8 cellular contexts compared by ENCODE assay signal in the genomic region with DNA sequence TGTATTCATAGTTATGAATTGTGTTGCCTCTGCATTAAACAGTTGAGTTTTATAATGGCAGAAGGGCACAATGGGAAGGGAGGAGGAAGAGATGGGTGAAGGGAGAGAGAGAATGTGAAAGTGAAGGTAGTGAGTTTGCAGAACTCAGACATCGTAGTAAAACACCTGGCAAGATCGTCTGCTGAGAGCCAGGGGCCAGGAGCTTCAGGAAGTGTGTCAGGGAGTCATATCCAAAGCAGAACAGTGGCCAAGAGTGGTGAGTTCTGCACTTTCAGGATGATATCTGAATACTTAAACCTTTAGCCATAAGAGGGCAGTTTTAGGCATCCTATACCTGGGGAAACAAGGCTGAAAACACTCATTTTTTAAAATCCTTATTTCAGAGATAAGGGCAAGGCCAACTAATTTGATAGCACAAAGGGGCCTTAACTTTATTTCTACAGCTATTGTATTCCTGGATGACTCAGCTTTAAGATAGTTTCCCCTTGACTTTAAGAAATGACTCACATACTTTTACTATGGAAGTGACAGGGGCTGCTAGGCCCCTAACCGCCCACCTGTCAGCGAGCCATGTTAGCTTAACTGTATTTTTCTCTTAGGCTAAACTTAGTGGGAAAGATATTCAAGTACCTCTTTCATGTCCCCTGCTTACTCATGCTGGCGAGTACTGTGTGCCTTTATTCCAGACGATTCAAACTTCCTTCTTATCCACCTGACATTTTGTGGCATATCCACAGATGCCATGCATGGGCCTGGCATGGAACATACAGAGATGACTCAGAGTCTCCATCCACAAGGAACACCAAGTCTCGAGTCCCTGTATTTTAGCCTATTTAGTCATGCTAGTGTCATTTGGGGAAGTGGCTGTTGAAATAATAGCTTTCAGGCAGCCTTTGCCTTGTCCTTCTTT. TPM values are rescaled to one million over a fixed set of nuclear protein-coding genes. Genes with fewer than 3 reads are reported as not detected.
DNase-seq lines count a peak whose midpoint lies in the region; ATAC-seq and TF ChIP-seq lines count a peak whose summit lies in the region.

No MANE protein-coding gene starts in this region.

- no peaks in the 10 kb centered on the region for H3K27me3 ChIP-seq in foreskin keratinocyte

- ATAC-seq in GM21381 (IDR thresholded peaks at IDR 0.05; ENCODE audit: unreplicated experiment) (peak; percentile 69), foreskin keratinocyte (peak; percentile 86)

- peak overlapping the region; percentile 28 for H3K27ac ChIP-seq in foreskin keratinocyte

- peaks cover 32% of the 10 kb centered on the region for H3K4me1 ChIP-seq in foreskin keratinocyte

- peak; percentile 3 for TF ChIP-seq CTCF in foreskin keratinocyte (conservative IDR thresholded peaks at IDR 0.05)

- DNase-seq in COLO829 (ENCODE audit: low spot score) (peak; percentile 73), HK-2 (ENCODE audit: unreplicated experiment) (peak; percentile 33), foreskin keratinocyte (peak; percentile 64 to 86), NCI-H146 (lab: John Stamatoyannopoulos, UW) (no peak), NCI-H2029 (lab: John Stamatoyannopoulos, UW) (no peak)
- peak in 2 of 3 experiments; percentile 26 for DNase-seq in activated CD8-positive, alpha-beta memory T cell treated with anti-CD3 and anti-CD28 coated beads for 48 hours (ENCODE audit: low read depth in 2 of 3, low spot score in 2 of 3)
- peak; percentile 77 for DNase-seq in stimulated activated CD4-positive, alpha-beta T cell treated with anti-CD3 and anti-CD28 coated beads, Interleukin-1b, Interleukin-23, amount 100 ng/mL, for 48 hours

RNA-seq across cellular contexts. Expression of a gene that starts 53.9 kb away (rescaled TPM):
- not detected in 2 replicates for total RNA-seq in foreskin keratinocyte
- not detected in 2 replicates for polyA plus RNA-seq in foreskin keratinocyte

Comparison
In these comparisons a context has a peak if more than half of its experiments do, and no peak if none do; other contexts are left out.
1. DNase-seq: peak in COLO829 (single experiment), HK-2 (single experiment), activated CD8-positive, alpha-beta memory T cell treated with anti-CD3 and anti-CD28 coated beads for 48 hours (2 of 3), foreskin keratinocyte (2 of 2) and stimulated activated CD4-positive, alpha-beta T cell treated with anti-CD3 and anti-CD28 coated beads, Interleukin-1b, Interleukin-23, amount 100 ng/mL, for 48 hours (single experiment); none in NCI-H146 (single experiment) and NCI-H2029 (single experiment).